ENCODE assay signal across 8 cellular contexts in the genomic region with DNA sequence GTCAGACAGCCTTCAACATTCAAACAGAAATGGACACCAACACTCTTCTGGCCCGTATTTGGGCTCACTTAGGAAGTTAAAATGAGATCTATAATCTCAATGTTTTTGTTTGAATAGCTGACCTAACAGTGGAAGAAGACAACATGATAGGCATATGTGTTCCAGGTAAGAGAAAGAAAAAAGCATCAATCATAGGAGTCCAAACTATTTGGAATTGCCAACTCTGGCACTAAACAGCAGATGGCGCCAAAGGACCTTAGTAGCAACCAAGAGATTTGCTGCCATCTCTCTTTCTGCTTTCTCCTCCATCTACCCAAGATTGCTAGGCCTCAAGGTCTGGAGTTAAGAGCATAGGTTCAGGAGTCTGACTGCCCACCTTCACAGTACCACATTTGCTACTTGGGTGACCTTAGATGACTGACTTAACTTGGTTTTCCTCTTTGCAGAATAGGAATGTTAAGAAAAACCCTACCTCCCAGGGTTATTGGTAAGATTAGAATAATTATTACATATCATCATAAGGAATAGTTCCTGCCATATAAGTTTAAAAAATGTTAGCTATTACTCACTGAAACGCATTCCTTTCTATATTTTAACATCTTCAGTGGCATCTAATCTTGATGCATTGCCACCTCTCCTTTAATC. TPM values are rescaled to one million over a fixed set of nuclear protein-coding genes. Genes with fewer than 3 reads are reported as not detected.
A peak's percentile ranks its signal among the peaks of the same experiment; 100 is the strongest.
DNase-seq lines count a peak whose midpoint lies in the region; ATAC-seq, FAIRE-seq and TF ChIP-seq lines count a peak whose summit lies in the region.

No MANE protein-coding gene starts in this region.

- no peak overlapping the region for H3K4me3 Mint-ChIP-seq in WTC11

- H3K9me3 ChIP-seq in A549, result no peaks in the 10 kb centered on the region

- no peak overlapping the region for H3K27ac Mint-ChIP-seq in WTC11

- peak; percentile 74 for FAIRE-seq in A549 (lab: Jason Lieb, UNC)

- H3K27ac ChIP-seq in A549, result no peak overlapping the region
- no peak overlapping the region for H3K27ac ChIP-seq in caudate nucleus (ENCODE audit: low read depth, low read length)

- peaks cover 17% of the 10 kb centered on the region for H3K36me3 Mint-ChIP-seq in WTC11

- no peak for TF ChIP-seq EP300 in A549 (IDR thresholded peaks at IDR 0.05)

- no peak overlapping the region for H3K4me3 ChIP-seq in A549

- peak; percentile 83 to 86; a peak in 5 of 6 replicates for ATAC-seq in A549
- ATAC-seq in WTC11, result peak; percentile 76
- ATAC-seq in GM19467 (IDR thresholded peaks at IDR 0.05; ENCODE audit: unreplicated experiment), result no peak

- TF ChIP-seq CTCF in A549 (IDR thresholded peaks at IDR 0.05), result peak; percentile 93
- peak; percentile 66 for TF ChIP-seq CTCF in WTC11 (IDR thresholded peaks at IDR 0.05)

- 0% methylated on average over 3 of the region's 3 CpGs for WGBS in A549 (ENCODE audit: missing lambda C conversion rate)

- DNase-seq in A549 (ENCODE audit: low read depth in 1 of 2, low spot score in 1 of 2) (peak; percentile 47 to 83), GM19238 (ENCODE audit: insufficient read length, low spot score) (peak; percentile 25), NCI-H2196 (lab: John Stamatoyannopoulos, UW; ENCODE audit: unreplicated experiment) (peak; percentile 51), WTC11 (ENCODE audit: low spot score) (peak; percentile 77), caudate nucleus (lab: John Stamatoyannopoulos, UW) (peak in 45 of 61 donors; percentile 1 to 83 (median 30)), kidney glomerular epithelial cell (lab: John Stamatoyannopoulos, UW) (peak; percentile 55)
- DNase-seq in stimulated activated CD4-positive, alpha-beta T cell treated with anti-CD3 and anti-CD28 coated beads, Interleukin-2, amount 100 ng/mL, for 24 hours, result peak; percentile 72 to 78

- H3K4me1 ChIP-seq in A549, result no peaks in the 10 kb centered on the region

- H3K4me1 Mint-ChIP-seq in WTC11, result peaks cover 23% of the 10 kb centered on the region

- POLR2A ChIA-PET in A549 (lab: Yijun Ruan, JAX), result no interaction called here
- POLR2A ChIA-PET in WTC11 (lab: Charles Lee), result no interaction called here

- H3K27me3 Mint-ChIP-seq in WTC11 (ENCODE audit: low read depth), result no peaks in the 10 kb centered on the region; the same call in 1 of the 2 replicates

- H3K9me3 Mint-ChIP-seq in WTC11, result peaks cover 25% of the 10 kb centered on the region

- peak; percentile 96 to 99 for TF ChIP-seq RAD21 in A549 (conservative IDR thresholded peaks at IDR 0.05 in 1 of 2, IDR thresholded peaks at IDR 0.05 in 1 of 2)

- no peak for TF ChIP-seq POLR2A in A549 (IDR thresholded peaks at IDR 0.05; ENCODE audit: low read length)

- CTCF ChIA-PET in A549 (lab: Yijun Ruan, JAX), result interaction anchor here (0.6 to 4.1 kb wide), 26 partner anchors 9 to 1666 kb away, joined by 3 to 50 read pairs (median 3); partner anchors contain the start of gene CD163L1
- CTCF ChIA-PET in WTC11 (lab: Charles Lee), result interaction anchor here (1.3 kb wide), 2 partner anchors 101 to 423 kb away, joined by 3 read pairs; no protein-coding TSS in a partner anchor

- no peak overlapping the region for H3K4me2 ChIP-seq in A549

TF ChIP-seq in A549, 52 proteins besides CTCF, POLR2A, EP300 and RAD21:
- TF ChIP-seq FOSL2 (IDR thresholded peaks at IDR 0.05), result no peak
- no peak for TF ChIP-seq FOSL2 (CRISPR knock-in tag; IDR thresholded peaks at IDR 0.05)
- peak; percentile 97 for TF ChIP-seq SMC3 (IDR thresholded peaks at IDR 0.05)

TF ChIP-seq in WTC11, 78 proteins besides CTCF, POLR2A, EP300 and RAD21 (continues in another document):
- TF ChIP-seq NR2C2 (CRISPR knock-in tag; IDR thresholded peaks at IDR 0.05) (no peak), ZNF121 (CRISPR knock-in tag; IDR thresholded peaks at IDR 0.05) (no peak), ZNF281 (CRISPR knock-in tag; IDR thresholded peaks at IDR 0.05) (no peak), PRDM15 (CRISPR knock-in tag; IDR thresholded peaks at IDR 0.05) (no peak), ERG (CRISPR knock-in tag; IDR thresholded peaks at IDR 0.05) (no peak), SOX15 (CRISPR knock-in tag; IDR thresholded peaks at IDR 0.05) (no peak), NFYB (CRISPR knock-in tag; conservative IDR thresholded peaks at IDR 0.05; ENCODE audit: low read depth) (no peak)
- TF ChIP-seq, protein P1, sequence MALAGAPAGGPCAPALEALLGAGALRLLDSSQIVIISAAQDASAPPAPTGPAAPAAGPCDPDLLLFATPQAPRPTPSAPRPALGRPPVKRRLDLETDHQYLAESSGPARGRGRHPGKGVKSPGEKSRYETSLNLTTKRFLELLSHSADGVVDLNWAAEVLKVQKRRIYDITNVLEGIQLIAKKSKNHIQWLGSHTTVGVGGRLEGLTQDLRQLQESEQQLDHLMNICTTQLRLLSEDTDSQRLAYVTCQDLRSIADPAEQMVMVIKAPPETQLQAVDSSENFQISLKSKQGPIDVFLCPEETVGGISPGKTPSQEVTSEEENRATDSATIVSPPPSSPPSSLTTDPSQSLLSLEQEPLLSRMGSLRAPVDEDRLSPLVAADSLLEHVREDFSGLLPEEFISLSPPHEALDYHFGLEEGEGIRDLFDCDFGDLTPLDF (CRISPR knock-in tag; IDR thresholded peaks at IDR 0.05), result no peak
- TF ChIP-seq, protein P2, sequence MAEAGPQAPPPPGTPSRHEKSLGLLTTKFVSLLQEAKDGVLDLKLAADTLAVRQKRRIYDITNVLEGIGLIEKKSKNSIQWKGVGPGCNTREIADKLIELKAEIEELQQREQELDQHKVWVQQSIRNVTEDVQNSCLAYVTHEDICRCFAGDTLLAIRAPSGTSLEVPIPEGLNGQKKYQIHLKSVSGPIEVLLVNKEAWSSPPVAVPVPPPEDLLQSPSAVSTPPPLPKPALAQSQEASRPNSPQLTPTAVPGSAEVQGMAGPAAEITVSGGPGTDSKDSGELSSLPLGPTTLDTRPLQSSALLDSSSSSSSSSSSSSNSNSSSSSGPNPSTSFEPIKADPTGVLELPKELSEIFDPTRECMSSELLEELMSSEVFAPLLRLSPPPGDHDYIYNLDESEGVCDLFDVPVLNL (CRISPR knock-in tag; IDR thresholded peaks at IDR 0.05; ENCODE audit: borderline replicate concordance, low read depth), result no peak

RNA-seq across cellular contexts. Expression of gene PEX5, which starts 30.2 kb away (rescaled TPM):
- polyA plus RNA-seq in A549 (2011; rRNA removed) (21.5 and 27.3 TPM in 2 replicates), A549 (2017; fragmentation: RNase III; extraction: RNeasy Plus Mini Kit Qiagen cat#74134 plus additional on column Dnase treatment) (27.1 to 33.1 TPM (median 31.5 TPM) in 3 replicates)
- polyA plus RNA-seq in A549 (2012; cell fraction: cytosol; rRNA removed), result 25.0 and 27.9 TPM in 2 replicates
- 30.6 and 40.0 TPM in 2 replicates for polyA plus RNA-seq in A549 (2012; cell fraction: nucleus; rRNA removed)
- polyA minus RNA-seq in A549 (2011; rRNA and poly(A)+ RNA removed), result 25.6 and 27.6 TPM in 2 replicates
- total RNA-seq in WTC11 (2021), result 61.4 to 68.9 TPM (median 63.4 TPM) in 3 replicates

Comparison
In these comparisons a context has a peak if more than half of its experiments do, and no peak if none do; other contexts are left out.
1. DNase-seq: peak in every context shown above with its lines; median percentile 77 in WTC11; 75 in stimulated activated CD4-positive, alpha-beta T cell treated with anti-CD3 and anti-CD28 coated beads, Interleukin-2, amount 100 ng/mL, for 24 hours; 65 in A549; 55 in kidney glomerular epithelial cell; 51 in NCI-H2196; 30 in caudate nucleus; 25 in GM19238.
2. Of the 8 proteins assayed by ChIP-seq in both WTC11 and A549: peak only in WTC11: none; only in A549: none; in both: CTCF; in neither: 7.